ENCODE assay signal across 17 cellular contexts in the genomic region with DNA sequence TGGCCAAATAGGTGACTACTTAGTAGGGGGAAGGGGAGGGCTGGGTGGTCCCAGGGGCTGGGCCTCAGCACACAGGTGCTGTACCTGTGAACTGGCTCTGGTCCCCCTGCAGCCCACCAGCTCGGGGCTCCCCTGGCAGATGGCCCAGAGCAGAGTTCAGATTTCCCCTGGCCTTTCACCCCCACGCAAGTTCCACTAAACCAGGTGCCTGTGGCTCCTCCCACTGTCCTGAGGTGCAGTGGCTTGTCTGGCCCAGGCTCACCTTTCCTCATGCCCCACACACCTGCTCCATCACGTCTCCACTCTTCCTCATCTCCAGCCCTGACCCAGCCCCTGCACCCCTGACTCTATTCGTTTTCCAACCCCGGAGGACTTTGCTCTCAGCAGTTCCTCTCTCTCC. TPM values are rescaled to one million over a fixed set of nuclear protein-coding genes. Genes with fewer than 3 reads are reported as not detected.
A peak's percentile ranks its signal among the peaks of the same experiment; 100 is the strongest.
DNase-seq lines count a peak whose midpoint lies in the region; ATAC-seq and TF ChIP-seq lines count a peak whose summit lies in the region.
"Had no signal": no experiment of that assay in that cellular context is flagged by ENCODE, and none has a peak within 500 bp of the region (broad histone marks: within the 10 kb centered on the region; RNA-seq: fewer than 3 reads in every experiment).

No MANE protein-coding gene starts in this region.

- CTCF ChIA-PET in activated CD8-positive, alpha-beta memory T cell treated with anti-CD3 and anti-CD28 coated beads, Interleukin-2, amount 10 ng/mL, durations not matched to agents 7 days and 5 days (lab: Charles Lee) = no interaction called here

- intact Hi-C loops in upper lobe of right lung (cut with DNase I) = no loop called here

- H3K9me3 ChIP-seq in upper lobe of right lung = no peaks in the 10 kb centered on the region
- H3K9me3 ChIP-seq: BLaER1, HAP-1 had no signal

- H3K36me3 ChIP-seq in upper lobe of right lung = no peaks in the 10 kb centered on the region
- H3K36me3 ChIP-seq: BLaER1, HAP-1 had no signal

- no peaks in the 10 kb centered on the region for H3K4me1 ChIP-seq in upper lobe of right lung
- H3K4me1 ChIP-seq: BLaER1, HAP-1 had no signal

- H3K27ac ChIP-seq in coronary artery (no peak overlapping the region), upper lobe of right lung (no peak overlapping the region)
- H3K27ac ChIP-seq: BLaER1 had no signal

- no peak overlapping the region for H3K4me3 Mint-ChIP-seq in activated CD8-positive, alpha-beta memory T cell treated with anti-CD3 and anti-CD28 coated beads, Interleukin-2, amount 10 ng/mL, durations not matched to agents 7 days and 5 days
- H3K4me3 Mint-ChIP-seq: CD14-positive monocyte had no signal

- TF ChIP-seq CTCF in coronary artery (IDR thresholded peaks at IDR 0.05) (no peak), upper lobe of right lung (IDR thresholded peaks at IDR 0.05) (no peak)

- peak; percentile 20 for DNase-seq in activated CD8-positive, alpha-beta memory T cell treated with anti-CD3 and anti-CD28 coated beads, Interleukin-2, amount 50 U/mL, for 48 hours
- no peak for DNase-seq in activated CD8-positive, alpha-beta memory T cell treated with anti-CD3 and anti-CD28 coated beads, Interleukin-2, amount 10 ng/mL, durations not matched to agents 7 days and 5 days
- DNase-seq in coronary artery (ENCODE audit: low spot score) (peak; percentile 33), mesenteric fat pad (ENCODE audit: low spot score) (peak; percentile 57), upper lobe of right lung (no peak)
- no peak for DNase-seq in stimulated activated CD4-positive, alpha-beta T cell treated with anti-CD3 and anti-CD28 coated beads, Interleukin-4, amount 100 ng/mL, for 24 hours
- DNase-seq in activated naive CD4-positive, alpha-beta T cell treated with anti-CD3 and anti-CD28 coated beads, Interleukin-2, amount 50 U/mL, for 72 hours (ENCODE audit: low spot score in 2 of 2) = no peak
- DNase-seq: 8988T; CD4-positive, alpha-beta memory T cell; DMS53 had no signal

- H3K27me3 Mint-ChIP-seq in activated CD8-positive, alpha-beta memory T cell treated with anti-CD3 and anti-CD28 coated beads, Interleukin-2, amount 10 ng/mL, durations not matched to agents 7 days and 5 days = peaks cover 44% of the 10 kb centered on the region

- peaks cover 12% of the 10 kb centered on the region for H3K27me3 ChIP-seq in upper lobe of right lung
- H3K27me3 ChIP-seq: BLaER1 had no signal

- H3K9me3 Mint-ChIP-seq in activated CD8-positive, alpha-beta memory T cell treated with anti-CD3 and anti-CD28 coated beads, Interleukin-2, amount 10 ng/mL, durations not matched to agents 7 days and 5 days (ENCODE audit: low read depth) = no peaks in the 10 kb centered on the region
- no peaks in the 10 kb centered on the region for H3K9me3 Mint-ChIP-seq in activated naive CD4-positive, alpha-beta T cell treated with anti-CD3 and anti-CD28 coated beads, Interleukin-2, amount 50 U/mL, for 72 hours
- H3K9me3 Mint-ChIP-seq: CD14-positive monocyte; CD4-positive, alpha-beta memory T cell had no signal

- H3K4me1 Mint-ChIP-seq in activated CD8-positive, alpha-beta memory T cell treated with anti-CD3 and anti-CD28 coated beads, Interleukin-2, amount 10 ng/mL, durations not matched to agents 7 days and 5 days = no peaks in the 10 kb centered on the region
- H3K4me1 Mint-ChIP-seq: CD14-positive monocyte; CD4-positive, alpha-beta memory T cell had no signal

- H3K4me3 ChIP-seq in coronary artery (no peak overlapping the region), upper lobe of right lung (no peak overlapping the region)
- H3K4me3 ChIP-seq: BLaER1, HAP-1 had no signal

- no peak overlapping the region for H3K27ac Mint-ChIP-seq in activated CD8-positive, alpha-beta memory T cell treated with anti-CD3 and anti-CD28 coated beads, Interleukin-2, amount 10 ng/mL, durations not matched to agents 7 days and 5 days
- no peak overlapping the region for H3K27ac Mint-ChIP-seq in activated naive CD4-positive, alpha-beta T cell treated with anti-CD3 and anti-CD28 coated beads, Interleukin-2, amount 50 U/mL, for 72 hours
- H3K27ac Mint-ChIP-seq: CD4-positive, alpha-beta memory T cell had no signal

- H3K36me3 Mint-ChIP-seq in activated CD8-positive, alpha-beta memory T cell treated with anti-CD3 and anti-CD28 coated beads, Interleukin-2, amount 10 ng/mL, durations not matched to agents 7 days and 5 days = no peaks in the 10 kb centered on the region
- H3K36me3 Mint-ChIP-seq in activated naive CD4-positive, alpha-beta T cell treated with anti-CD3 and anti-CD28 coated beads, Interleukin-2, amount 50 U/mL, for 72 hours = no peaks in the 10 kb centered on the region
- H3K36me3 Mint-ChIP-seq: CD14-positive monocyte; CD4-positive, alpha-beta memory T cell had no signal

- no peak for ATAC-seq in activated CD8-positive, alpha-beta memory T cell treated with anti-CD3 and anti-CD28 coated beads, Interleukin-2, amount 10 ng/mL, durations not matched to agents 7 days and 5 days
- ATAC-seq in upper lobe of right lung (peak; percentile 11), HG03095 (IDR thresholded peaks at IDR 0.05; ENCODE audit: unreplicated experiment) (no peak)
- no peak for ATAC-seq in activated naive CD4-positive, alpha-beta T cell treated with anti-CD3 and anti-CD28 coated beads, Interleukin-2, amount 50 U/mL, for 72 hours

RNA-seq across cellular contexts. Expression of a gene that starts 47.3 kb away (rescaled TPM):
- total RNA-seq in activated CD8-positive, alpha-beta memory T cell treated with anti-CD3 and anti-CD28 coated beads, Interleukin-2, amount 10 ng/mL, durations not matched to agents 7 days and 5 days = not detected
- total RNA-seq in mesenteric fat pad (not detected), upper lobe of right lung (not detected)
- total RNA-seq in activated naive CD4-positive, alpha-beta T cell treated with anti-CD3 and anti-CD28 coated beads, Interleukin-2, amount 50 U/mL, for 72 hours = not detected
- total RNA-seq: A673; CD4-positive, alpha-beta memory T cell; H1; HT-29 had no signal

Comparison
In these comparisons a context has a peak if more than half of its experiments do, and no peak if none do; other contexts are left out.
1. DNase-seq: peak in activated CD8-positive, alpha-beta memory T cell treated with anti-CD3 and anti-CD28 coated beads, Interleukin-2, amount 50 U/mL, for 48 hours (single experiment), coronary artery (single experiment) and mesenteric fat pad (single experiment); none in activated CD8-positive, alpha-beta memory T cell treated with anti-CD3 and anti-CD28 coated beads, Interleukin-2, amount 10 ng/mL, durations not matched to agents 7 days and 5 days (single experiment), upper lobe of right lung (single experiment), stimulated activated CD4-positive, alpha-beta T cell treated with anti-CD3 and anti-CD28 coated beads, Interleukin-4, amount 100 ng/mL, for 24 hours (single experiment) and activated naive CD4-positive, alpha-beta T cell treated with anti-CD3 and anti-CD28 coated beads, Interleukin-2, amount 50 U/mL, for 72 hours (0 of 2).